ENCODE assay signal across 13 cellular contexts in genomic region chr7:151735186-151735853, GRCh38.
DNase-seq lines count a peak whose midpoint lies in the region; ATAC-seq and TF ChIP-seq lines count a peak whose summit lies in the region.
"Had no signal": no experiment of that assay in that cellular context is flagged by ENCODE, and none has a peak within 500 bp of the region (broad histone marks: within the 10 kb centered on the region; RNA-seq: fewer than 3 reads in every experiment).

No MANE protein-coding gene starts in this region.

- H3K9me3 ChIP-seq in trophoblast cell (ENCODE audit: insufficient read depth, low read depth, low read length), result peaks cover 4% of the 10 kb centered on the region
- no peaks in the 10 kb centered on the region for H3K9me3 ChIP-seq in effector memory CD4-positive, alpha-beta T cell (ENCODE audit: control insufficient read depth, low read length)

- no peaks in the 10 kb centered on the region for H3K36me3 ChIP-seq in trophoblast cell (ENCODE audit: control insufficient read depth in 1 of 2, insufficient read depth in 2 of 2, low read length in 2 of 2)
- H3K36me3 ChIP-seq in effector memory CD4-positive, alpha-beta T cell (ENCODE audit: control insufficient read depth, insufficient read depth, low read length), result no peaks in the 10 kb centered on the region

- H4K8ac ChIP-seq in trophoblast cell (ENCODE audit: low read depth, low read length), result peak overlapping the region; percentile 39

- H3K4me1 Mint-ChIP-seq in natural killer cell, result peaks cover 13 to 18% of the 10 kb centered on the region in 2 donors
- no peaks in the 10 kb centered on the region for H3K4me1 Mint-ChIP-seq in activated CD4-positive, alpha-beta T cell treated with anti-CD3 and anti-CD28 coated beads, Interleukin-2, amount 10 ng/mL, durations not matched to agents 24 days and 14 days

- no peaks in the 10 kb centered on the region for H3K36me3 Mint-ChIP-seq in natural killer cell
- H3K36me3 Mint-ChIP-seq in activated CD4-positive, alpha-beta T cell treated with anti-CD3 and anti-CD28 coated beads, Interleukin-2, amount 10 ng/mL, durations not matched to agents 24 days and 14 days (ENCODE audit: low read depth), result no peaks in the 10 kb centered on the region

- no peaks in the 10 kb centered on the region for H3K79me2 ChIP-seq in trophoblast cell (ENCODE audit: control insufficient read depth, insufficient read depth, low read length, poor library complexity)

- intact Hi-C loops in natural killer cell (cut with micrococcal nuclease), result no loop called here
- intact Hi-C loops in activated CD4-positive, alpha-beta T cell treated with anti-CD3 and anti-CD28 coated beads, Interleukin-2, amount 10 ng/mL, durations not matched to agents 24 days and 14 days (cut with micrococcal nuclease), result no loop called here

- H2BK5ac ChIP-seq in trophoblast cell (ENCODE audit: low read depth, low read length, poor library complexity), result no peak overlapping the region

- H3K4me3 ChIP-seq in fibroblast of villous mesenchyme (ENCODE audit: low read depth, low read length) (peak overlapping the region; percentile 52), trophoblast cell (ENCODE audit: low read depth, low read length) (no peak overlapping the region)
- no peak overlapping the region for H3K4me3 ChIP-seq in effector memory CD4-positive, alpha-beta T cell (ENCODE audit: insufficient read depth, low read depth, low read length, poor library complexity, severe bottlenecking)

- H3K18ac ChIP-seq in trophoblast cell (ENCODE audit: low read length), result peak overlapping the region; percentile 18

- DNase-seq in DMS79 (lab: John Stamatoyannopoulos, UW) (peak; percentile 59), NCI-H524 (lab: John Stamatoyannopoulos, UW) (peak; percentile 73 to 94), fibroblast of villous mesenchyme (ENCODE audit: low read depth) (no peak), trophoblast cell (no peak), natural killer cell (no peak)
- no peak for DNase-seq in effector memory CD4-positive, alpha-beta T cell
- no peak for DNase-seq in activated CD4-positive, alpha-beta T cell treated with anti-CD3 and anti-CD28 coated beads, Interleukin-2, amount 10 ng/mL, durations not matched to agents 24 days and 14 days
- DNase-seq: activated CD8-positive, alpha-beta memory T cell treated with anti-CD3 and anti-CD28 coated beads for 24 hours; anterior cingulate cortex; DND-41; NCI-H226; T-cell had no signal

- H2AK5ac ChIP-seq in trophoblast cell (ENCODE audit: low read length), result no peak overlapping the region

- peaks cover 0 to 11% of the 10 kb centered on the region in 2 experiments for H3K4me1 ChIP-seq in trophoblast cell (ENCODE audit: control insufficient read depth in 1 of 2, insufficient read depth in 2 of 2, low read length in 2 of 2)
- no peaks in the 10 kb centered on the region for H3K4me1 ChIP-seq in effector memory CD4-positive, alpha-beta T cell (ENCODE audit: control insufficient read depth, insufficient read depth, low read length, poor library complexity, severe bottlenecking)

- no peak overlapping the region for H2AFZ ChIP-seq in trophoblast cell (ENCODE audit: insufficient read depth, low read length, poor library complexity)

- H3K27me3 ChIP-seq in trophoblast cell (ENCODE audit: insufficient read depth, low read length), result no peaks in the 10 kb centered on the region
- H3K27me3 ChIP-seq in effector memory CD4-positive, alpha-beta T cell (replicated peaks; ENCODE audit: control insufficient read depth, insufficient read depth, low read length, poor library complexity, severe bottlenecking), result no peaks in the 10 kb centered on the region

- H3K4me3 Mint-ChIP-seq in natural killer cell, result no peak overlapping the region
- no peak overlapping the region for H3K4me3 Mint-ChIP-seq in activated CD4-positive, alpha-beta T cell treated with anti-CD3 and anti-CD28 coated beads, Interleukin-2, amount 10 ng/mL, durations not matched to agents 24 days and 14 days
- H3K4me3 Mint-ChIP-seq: T-cell had no signal

- no peaks in the 10 kb centered on the region for H3K9me3 Mint-ChIP-seq in natural killer cell
- H3K9me3 Mint-ChIP-seq in activated CD4-positive, alpha-beta T cell treated with anti-CD3 and anti-CD28 coated beads, Interleukin-2, amount 10 ng/mL, durations not matched to agents 24 days and 14 days, result no peaks in the 10 kb centered on the region
- H3K9me3 Mint-ChIP-seq: T-cell had no signal

- no peak overlapping the region for H4K12ac ChIP-seq in trophoblast cell (ENCODE audit: low read depth, low read length)

- H3K23ac ChIP-seq in trophoblast cell (ENCODE audit: low read length), result no peak overlapping the region

- H3K79me1 ChIP-seq in trophoblast cell (ENCODE audit: low read length), result peaks cover 5% of the 10 kb centered on the region

- ATAC-seq in HG03432 (IDR thresholded peaks at IDR 0.05; ENCODE audit: unreplicated experiment) (no peak), natural killer cell (no peak)
- ATAC-seq: T-cell had no signal

- no peaks in the 10 kb centered on the region for H3K27me3 Mint-ChIP-seq in natural killer cell (ENCODE audit: low read depth in 2 of 2)
- no peaks in the 10 kb centered on the region for H3K27me3 Mint-ChIP-seq in activated CD4-positive, alpha-beta T cell treated with anti-CD3 and anti-CD28 coated beads, Interleukin-2, amount 10 ng/mL, durations not matched to agents 24 days and 14 days
- H3K27me3 Mint-ChIP-seq: T-cell had no signal

- H3K9ac ChIP-seq in trophoblast cell (ENCODE audit: low read length), result no peak overlapping the region

- H2BK12ac ChIP-seq in trophoblast cell (ENCODE audit: low read length), result peak overlapping the region; percentile 72

- no peak overlapping the region for H3K4ac ChIP-seq in trophoblast cell (ENCODE audit: low read depth, low read length)

- peak overlapping the region; percentile 61 for H2BK120ac ChIP-seq in trophoblast cell (ENCODE audit: insufficient read depth, low read length, poor library complexity)

- TF ChIP-seq CTCF in fibroblast of villous mesenchyme (IDR thresholded peaks at IDR 0.05; ENCODE audit: insufficient read depth, low read depth, low read length) (no peak), natural killer cell (IDR thresholded peaks at IDR 0.05) (no peak)

- no peak overlapping the region for H3K27ac ChIP-seq in trophoblast cell (ENCODE audit: low read depth, low read length)
- no peak overlapping the region for H3K27ac ChIP-seq in effector memory CD4-positive, alpha-beta T cell (ENCODE audit: insufficient read depth, low read length, poor library complexity, severe bottlenecking)

- H3K4me2 ChIP-seq in trophoblast cell (ENCODE audit: low read length), result peak overlapping the region; percentile 40

- peak overlapping the region; percentile 45 for H4K91ac ChIP-seq in trophoblast cell (ENCODE audit: low read depth, low read length)

- peak overlapping the region in 1 of 2 donors; percentile 38 for H3K27ac Mint-ChIP-seq in natural killer cell
- H3K27ac Mint-ChIP-seq in activated CD4-positive, alpha-beta T cell treated with anti-CD3 and anti-CD28 coated beads, Interleukin-2, amount 10 ng/mL, durations not matched to agents 24 days and 14 days, result no peak overlapping the region
- H3K27ac Mint-ChIP-seq: T-cell had no signal

- H3K14ac ChIP-seq in trophoblast cell (ENCODE audit: low read length), result peak overlapping the region; percentile 6

- no CpG with 5 or more reads among the region's 9 CpGs for WGBS in trophoblast cell (ENCODE audit: extremely low coverage, insufficient coverage, insufficient read length)

Comparison
In these comparisons a context has a peak if more than half of its experiments do, and no peak if none do; other contexts are left out.
1. DNase-seq: peak in DMS79 (single experiment) and NCI-H524 (2 of 2); none in fibroblast of villous mesenchyme (single experiment), trophoblast cell (0 of 2), effector memory CD4-positive, alpha-beta T cell (0 of 3), natural killer cell (single experiment) and activated CD4-positive, alpha-beta T cell treated with anti-CD3 and anti-CD28 coated beads, Interleukin-2, amount 10 ng/mL, durations not matched to agents 24 days and 14 days (single experiment).